ENCODE assay signal across 10 cellular contexts in the genomic region with DNA sequence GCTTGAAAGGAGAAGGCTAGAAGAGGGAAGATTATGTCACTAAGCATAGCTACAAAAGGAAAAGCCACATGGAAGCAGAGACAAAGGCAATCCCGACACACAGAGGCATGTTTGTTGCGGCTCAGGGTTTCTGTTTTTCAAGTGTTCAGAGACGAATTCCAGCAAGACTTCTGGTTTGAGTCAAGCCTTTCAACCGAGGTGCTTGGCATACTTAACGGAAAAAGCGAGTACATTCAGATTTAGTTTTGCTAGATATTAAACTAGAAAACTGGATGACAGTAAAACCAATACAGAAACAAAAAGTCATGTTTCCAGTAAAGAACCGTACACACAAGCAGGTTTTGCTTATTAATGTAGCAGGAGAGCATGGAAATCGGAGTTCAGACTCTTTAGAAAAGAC. TPM values are rescaled to one million over a fixed set of nuclear protein-coding genes. Genes with fewer than 3 reads are reported as not detected.
DNase-seq lines count a peak whose midpoint lies in the region; ATAC-seq and TF ChIP-seq lines count a peak whose summit lies in the region.
"Had no signal": no experiment of that assay in that cellular context is flagged by ENCODE, and none has a peak within 500 bp of the region (broad histone marks: within the 10 kb centered on the region; RNA-seq: fewer than 3 reads in every experiment).

No MANE protein-coding gene starts in this region.

- H2BK120ac ChIP-seq in H9 (ENCODE audit: low read depth, low read length, poor library complexity, severe bottlenecking), result no peak overlapping the region

- H3K36me3 ChIP-seq in hepatocyte (replicated peaks; ENCODE audit: insufficient read depth, low read depth), result no peaks in the 10 kb centered on the region

- no peak overlapping the region for H3K9ac ChIP-seq in H9 (ENCODE audit: extremely low read depth, insufficient read length, low read length)

- H3K27me3 ChIP-seq in hepatocyte, result no peaks in the 10 kb centered on the region
- no peaks in the 10 kb centered on the region for H3K27me3 ChIP-seq in H9 (ENCODE audit: insufficient read depth, low read length)
- H3K27me3 ChIP-seq: gastrocnemius medialis had no signal

- no peaks in the 10 kb centered on the region for H3K27me3 Mint-ChIP-seq in activated CD8-positive, alpha-beta T cell treated with anti-CD3 and anti-CD28 coated beads for 36 hours
- no peaks in the 10 kb centered on the region for H3K27me3 Mint-ChIP-seq in activated CD8-positive, alpha-beta T cell treated with anti-CD3 and anti-CD28 coated beads, Interleukin-2, amount 10 ng/mL, durations not matched to agents 7 days and 5 days (ENCODE audit: low read depth)
- H3K27me3 Mint-ChIP-seq in T-cell (no peaks in the 10 kb centered on the region), H9 (ENCODE audit: low read depth) (no peaks in the 10 kb centered on the region; the same call in 1 of the 2 replicates)

- WGBS in hepatocyte (ENCODE audit: low lambda C conversion rate, missing lambda C conversion rate), result 58% methylated on average over 8 of the region's 8 CpGs
- whole genome bisulfite sequencing in H9 (ENCODE audit: extremely low coverage, insufficient read length, low lambda C conversion rate), result no CpG with 5 or more reads among the region's 8 CpGs

- H3K36me3 Mint-ChIP-seq in activated CD8-positive, alpha-beta T cell treated with anti-CD3 and anti-CD28 coated beads for 36 hours (ENCODE audit: low read depth), result peaks cover 25% of the 10 kb centered on the region
- peaks cover 15% of the 10 kb centered on the region for H3K36me3 Mint-ChIP-seq in activated CD8-positive, alpha-beta T cell treated with anti-CD3 and anti-CD28 coated beads, Interleukin-2, amount 10 ng/mL, durations not matched to agents 7 days and 5 days (ENCODE audit: low read depth)
- H3K36me3 Mint-ChIP-seq in T-cell (peaks cover 29% of the 10 kb centered on the region), H9 (ENCODE audit: insufficient read depth in 1 of 3, low read depth in 3 of 3) (peaks cover 16 to 26% (median 22%) of the 10 kb centered on the region in 3 experiments; a peak in 6 of 7 replicates)

- no peak overlapping the region for H3K18ac ChIP-seq in H9 (ENCODE audit: insufficient read length, low read depth, low read length)

- H3K4me2 ChIP-seq in hepatocyte (peak overlapping the region; percentile 54), H9 (ENCODE audit: insufficient read depth, insufficient read length, low read length) (no peak overlapping the region)

- peak overlapping the region; percentile 67 for H3K27ac Mint-ChIP-seq in activated CD8-positive, alpha-beta T cell treated with anti-CD3 and anti-CD28 coated beads for 36 hours
- H3K27ac Mint-ChIP-seq in activated CD8-positive, alpha-beta T cell treated with anti-CD3 and anti-CD28 coated beads, Interleukin-2, amount 10 ng/mL, durations not matched to agents 7 days and 5 days, result no peak overlapping the region
- H3K27ac Mint-ChIP-seq in T-cell, result no peak overlapping the region
- H3K27ac Mint-ChIP-seq in H9, result no peak overlapping the region

- H3K4me3 ChIP-seq in hepatocyte, result no peak overlapping the region
- H3K4me3 ChIP-seq: gastrocnemius medialis had no signal

- no peak overlapping the region for H2BK20ac ChIP-seq in H9 (ENCODE audit: low read depth, low read length, poor library complexity, severe bottlenecking)

- no peak overlapping the region for H3K14ac ChIP-seq in H9 (ENCODE audit: insufficient read depth, low read length)

- no peak overlapping the region for H2BK12ac ChIP-seq in H9 (ENCODE audit: insufficient read length, low read depth, low read length)

- DNase-seq in activated CD8-positive, alpha-beta T cell treated with anti-CD3 and anti-CD28 coated beads for 36 hours, result peak; percentile 45
- no peak for DNase-seq in activated CD8-positive, alpha-beta T cell treated with anti-CD3 and anti-CD28 coated beads, Interleukin-2, amount 10 ng/mL, durations not matched to agents 7 days and 5 days
- DNase-seq in amniotic stem cell (lab: John Stamatoyannopoulos, UW) (peak; percentile 6), hepatocyte (ENCODE audit: low spot score) (peak; percentile 50), T-cell (no peak), H9 (no peak)
- peak; percentile 42 for DNase-seq in stimulated activated CD4-positive, alpha-beta T cell treated with anti-CD3 and anti-CD28 coated beads, Interleukin-4, amount 100 ng/mL, for 24 hours
- DNase-seq: gastrocnemius medialis, NCI-H1436 treated with DMSO at 0.1 percent for 48 hours had no signal

- H4K91ac ChIP-seq in H9 (ENCODE audit: insufficient read length, low read depth, low read length), result no peak overlapping the region

- no peaks in the 10 kb centered on the region for H3K79me1 ChIP-seq in H9 (ENCODE audit: insufficient read depth, low read depth, low read length, poor library complexity, severe bottlenecking)

- H2BK5ac ChIP-seq in H9 (ENCODE audit: insufficient read length, low read length), result no peak overlapping the region

- H2AK5ac ChIP-seq in H9 (ENCODE audit: insufficient read length, low read length), result no peak overlapping the region

- no peak overlapping the region for H3K23ac ChIP-seq in H9 (ENCODE audit: insufficient read length, low read depth, low read length)

- no peaks in the 10 kb centered on the region for H3K9me3 Mint-ChIP-seq in activated CD8-positive, alpha-beta T cell treated with anti-CD3 and anti-CD28 coated beads for 36 hours
- H3K9me3 Mint-ChIP-seq in activated CD8-positive, alpha-beta T cell treated with anti-CD3 and anti-CD28 coated beads, Interleukin-2, amount 10 ng/mL, durations not matched to agents 7 days and 5 days (ENCODE audit: insufficient read depth), result no peaks in the 10 kb centered on the region
- H3K9me3 Mint-ChIP-seq in T-cell (no peaks in the 10 kb centered on the region), H9 (no peaks in the 10 kb centered on the region; a peak in 1 of 5 replicates)

- no peak overlapping the region for H3T11ph ChIP-seq in H9 (ENCODE audit: low read length)

- H3K9me2 ChIP-seq in hepatocyte (replicated peaks; ENCODE audit: insufficient read depth), result no peaks in the 10 kb centered on the region

- H2AFZ ChIP-seq in hepatocyte (no peak overlapping the region), H9 (ENCODE audit: low read length) (no peak overlapping the region)

- no peak for TF ChIP-seq CTCF in activated CD8-positive, alpha-beta T cell treated with anti-CD3 and anti-CD28 coated beads for 36 hours (IDR thresholded peaks at IDR 0.05)
- TF ChIP-seq CTCF in hepatocyte (IDR thresholded peaks at IDR 0.05; ENCODE audit: poor library complexity) (no peak), H9 (conservative IDR thresholded peaks at IDR 0.05) (no peak)

- peaks cover 35% of the 10 kb centered on the region for H3K4me1 Mint-ChIP-seq in activated CD8-positive, alpha-beta T cell treated with anti-CD3 and anti-CD28 coated beads for 36 hours (ENCODE audit: low read depth)
- no peaks in the 10 kb centered on the region for H3K4me1 Mint-ChIP-seq in activated CD8-positive, alpha-beta T cell treated with anti-CD3 and anti-CD28 coated beads, Interleukin-2, amount 10 ng/mL, durations not matched to agents 7 days and 5 days (ENCODE audit: low read depth)
- H3K4me1 Mint-ChIP-seq in T-cell, result peaks cover 0 to 5% (median 0%) of the 10 kb centered on the region in 3 donors
- H3K4me1 Mint-ChIP-seq in H9, result peaks cover 16 to 17% of the 10 kb centered on the region in 2 experiments

- H3K9me3 ChIP-seq in hepatocyte (ENCODE audit: low read depth) (no peaks in the 10 kb centered on the region), H9 (ENCODE audit: control insufficient read depth, low read depth, low read length) (no peaks in the 10 kb centered on the region)
- H3K9me3 ChIP-seq: gastrocnemius medialis had no signal

- H2BK15ac ChIP-seq in H9 (ENCODE audit: low read depth, low read length), result no peak overlapping the region

- H4K5ac ChIP-seq in H9 (ENCODE audit: insufficient read length, low read depth, low read length), result no peak overlapping the region

- intact Hi-C loops in activated CD8-positive, alpha-beta T cell treated with anti-CD3 and anti-CD28 coated beads for 36 hours (cut with micrococcal nuclease), result no loop called here

- H3K27ac ChIP-seq in hepatocyte (peak overlapping the region; percentile 70), H9 (ENCODE audit: insufficient read length, low read depth, low read length) (no peak overlapping the region)
- H3K27ac ChIP-seq: gastrocnemius medialis had no signal

- peak overlapping the region; percentile 20 for H3K4me3 Mint-ChIP-seq in activated CD8-positive, alpha-beta T cell treated with anti-CD3 and anti-CD28 coated beads for 36 hours
- no peak overlapping the region for H3K4me3 Mint-ChIP-seq in activated CD8-positive, alpha-beta T cell treated with anti-CD3 and anti-CD28 coated beads, Interleukin-2, amount 10 ng/mL, durations not matched to agents 7 days and 5 days
- H3K4me3 Mint-ChIP-seq in T-cell (no peak overlapping the region), H9 (no peak overlapping the region)

- CTCF ChIA-PET in activated CD8-positive, alpha-beta T cell treated with anti-CD3 and anti-CD28 coated beads for 36 hours (lab: Charles Lee), result interaction anchor here (0.7 to 1.2 kb wide), 3 partner anchors 9 to 213 kb away, joined by 3 to 4 read pairs (median 3); a partner anchor contains a TSS
- CTCF ChIA-PET in activated CD8-positive, alpha-beta T cell treated with anti-CD3 and anti-CD28 coated beads, Interleukin-2, amount 10 ng/mL, durations not matched to agents 7 days and 5 days (lab: Charles Lee), result interaction anchor here (1.3 to 2.3 kb wide), 2 partner anchors 9 to 280 kb away, joined by 3 to 12 read pairs; no protein-coding TSS in a partner anchor
- CTCF ChIA-PET in T-cell (lab: Charles Lee), result no interaction called here

- H4K20me1 ChIP-seq in hepatocyte (ENCODE audit: insufficient read depth, poor library complexity, severe bottlenecking), result no peaks in the 10 kb centered on the region
- H4K20me1 ChIP-seq in H9 (ENCODE audit: control insufficient read depth, insufficient read depth, insufficient read length), result no peaks in the 10 kb centered on the region

- peak; percentile 63 for ATAC-seq in activated CD8-positive, alpha-beta T cell treated with anti-CD3 and anti-CD28 coated beads for 36 hours
- no peak for ATAC-seq in activated CD8-positive, alpha-beta T cell treated with anti-CD3 and anti-CD28 coated beads, Interleukin-2, amount 10 ng/mL, durations not matched to agents 7 days and 5 days
- no peak for ATAC-seq in GM18868 (IDR thresholded peaks at IDR 0.05; ENCODE audit: unreplicated experiment)
- ATAC-seq in T-cell (replicated peaks in 1 of 4), result no peak
- ATAC-seq: gastrocnemius medialis had no signal

- H4K8ac ChIP-seq in H9 (replicated peaks; ENCODE audit: insufficient read length, low read depth, low read length), result no peak overlapping the region

- H3K4me1 ChIP-seq in hepatocyte (ENCODE audit: insufficient read depth) (no peaks in the 10 kb centered on the region), H9 (ENCODE audit: insufficient read depth, low read length) (no peaks in the 10 kb centered on the region)
- H3K4me1 ChIP-seq: gastrocnemius medialis had no signal

- POLR2A ChIA-PET in activated CD8-positive, alpha-beta T cell treated with anti-CD3 and anti-CD28 coated beads for 36 hours (lab: Charles Lee), result interaction anchor here (1.1 kb wide), 1 partner anchor 170 kb away, joined by 3 read pairs; no protein-coding TSS in a partner anchor
- POLR2A ChIA-PET in activated CD8-positive, alpha-beta T cell treated with anti-CD3 and anti-CD28 coated beads, Interleukin-2, amount 10 ng/mL, durations not matched to agents 7 days and 5 days (lab: Charles Lee), result no interaction called here
- POLR2A ChIA-PET in T-cell (lab: Charles Lee), result no interaction called here

- H3K56ac ChIP-seq in H9 (ENCODE audit: insufficient read length, low read depth, low read length), result no peak overlapping the region

- no peak overlapping the region for H3K4ac ChIP-seq in H9 (ENCODE audit: low read depth, low read length)

- H3K23me2 ChIP-seq in H9 (ENCODE audit: insufficient read length, low read depth, low read length, poor library complexity, severe bottlenecking), result no peaks in the 10 kb centered on the region

- H3K79me2 ChIP-seq in hepatocyte, result no peaks in the 10 kb centered on the region
- H3K79me2 ChIP-seq in H9 (ENCODE audit: insufficient read depth, low read length), result no peaks in the 10 kb centered on the region

RNA-seq across cellular contexts. Expression of a gene that starts 27.2 kb away (rescaled TPM):
- 10 to 100 TPM; 34.8 to 38.0 TPM for total RNA-seq in activated CD8-positive, alpha-beta T cell treated with anti-CD3 and anti-CD28 coated beads for 36 hours
- 10 to 100 TPM; 29.7 to 30.3 TPM for total RNA-seq in activated CD8-positive, alpha-beta T cell treated with anti-CD3 and anti-CD28 coated beads, Interleukin-2, amount 10 ng/mL, durations not matched to agents 7 days and 5 days
- 16.1 and 18.6 TPM in 2 replicates for total RNA-seq in hepatocyte
- polyA plus RNA-seq in hepatocyte, result 22.9 and 27.6 TPM in 2 replicates
- 10 to 100 TPM in 2 of 5 donors, 1 to 10 TPM in 3; 7.1 to 12.6 (median 9.3) TPM for total RNA-seq in T-cell
- 32.0 and 35.4 TPM in 2 replicates for total RNA-seq in H9 (2021)

Comparison
In these comparisons a context has a peak if more than half of its experiments do, and no peak if none do; other contexts are left out.
1. DNase-seq: peak in activated CD8-positive, alpha-beta T cell treated with anti-CD3 and anti-CD28 coated beads for 36 hours (single experiment), amniotic stem cell (single experiment), hepatocyte (single experiment) and stimulated activated CD4-positive, alpha-beta T cell treated with anti-CD3 and anti-CD28 coated beads, Interleukin-4, amount 100 ng/mL, for 24 hours (single experiment); none in activated CD8-positive, alpha-beta T cell treated with anti-CD3 and anti-CD28 coated beads, Interleukin-2, amount 10 ng/mL, durations not matched to agents 7 days and 5 days (single experiment), T-cell (0 of 34) and H9 (single experiment).
2. CTCF ChIA-PET loops: an anchor here in activated CD8-positive, alpha-beta T cell treated with anti-CD3 and anti-CD28 coated beads for 36 hours (0.7 to 1.2 kb wide) and activated CD8-positive, alpha-beta T cell treated with anti-CD3 and anti-CD28 coated beads, Interleukin-2, amount 10 ng/mL, durations not matched to agents 7 days and 5 days (1.3 to 2.3 kb wide); none called in T-cell.